ENCODE assay signal across 8 cellular contexts in genomic region chr14:77882098-77882497, GRCh38.
DNase-seq lines count a peak whose midpoint lies in the region; TF ChIP-seq lines count a peak whose summit lies in the region.
"Had no signal": no experiment of that assay in that cellular context is flagged by ENCODE, and none has a peak within 500 bp of the region (broad histone marks: within the 10 kb centered on the region; RNA-seq: fewer than 3 reads in every experiment).

No MANE protein-coding gene starts in this region.

- H3K79me2 ChIP-seq in OCI-LY7 (ENCODE audit: insufficient read depth, low read depth, low read length) = no peaks in the 10 kb centered on the region

- H3K9me3 ChIP-seq in cardiac muscle cell (ENCODE audit: low read depth) = no peaks in the 10 kb centered on the region
- H3K9me3 ChIP-seq in subcutaneous abdominal adipose tissue (ENCODE audit: control insufficient read depth in 5 of 5, low read length in 5 of 5) = no peaks in the 10 kb centered on the region
- no peaks in the 10 kb centered on the region for H3K9me3 ChIP-seq in OCI-LY7 (ENCODE audit: low read length)

- H3K9me2 ChIP-seq in OCI-LY7 (ENCODE audit: insufficient read depth, low read length) = no peaks in the 10 kb centered on the region

- no peaks in the 10 kb centered on the region for H3K36me3 Mint-ChIP-seq in endothelial cell (ENCODE audit: low read depth, unreplicated experiment)

- H3K4me1 ChIP-seq in cardiac muscle cell (ENCODE audit: low read depth) = peaks cover 25% of the 10 kb centered on the region
- H3K4me1 ChIP-seq in subcutaneous abdominal adipose tissue (ENCODE audit: control insufficient read depth in 5 of 5, insufficient read depth in 5 of 5, low read length in 5 of 5) = peaks cover 13 to 47% (median 38%) of the 10 kb centered on the region in 5 donors
- H3K4me1 ChIP-seq in OCI-LY7 (ENCODE audit: insufficient read depth, low read length, poor library complexity, severe bottlenecking) = no peaks in the 10 kb centered on the region

- no peaks in the 10 kb centered on the region for H3K9me3 Mint-ChIP-seq in endothelial cell (ENCODE audit: unreplicated experiment)
- H3K9me3 Mint-ChIP-seq: activated B cell treated with CpG ODN at 0.5 μM for 24 hours had no signal

- H3K36me3 ChIP-seq in cardiac muscle cell (no peaks in the 10 kb centered on the region), subcutaneous abdominal adipose tissue (ENCODE audit: control insufficient read depth in 5 of 5, insufficient read depth in 5 of 5, low read length in 5 of 5) (peaks cover 0 to 4% (median 2%) of the 10 kb centered on the region in 5 donors), OCI-LY7 (ENCODE audit: insufficient read depth, low read length) (no peaks in the 10 kb centered on the region)

- POLR2A ChIA-PET in OCI-LY7 (lab: Charles Lee) = no interaction called here

- H3K4me3 ChIP-seq in cardiac muscle cell (no peak overlapping the region), subcutaneous abdominal adipose tissue (ENCODE audit: low read depth in 1 of 5, low read length in 5 of 5) (no peak overlapping the region), OCI-LY7 (ENCODE audit: low read depth, low read length, poor library complexity, severe bottlenecking) (no peak overlapping the region)

- H3K4me1 Mint-ChIP-seq in endothelial cell (ENCODE audit: unreplicated experiment) = no peaks in the 10 kb centered on the region

- DNase-seq in M059J (ENCODE audit: low read depth) = peak; percentile 23
- peak; percentile 96 for DNase-seq in NCI-H748 (lab: John Stamatoyannopoulos, UW; ENCODE audit: unreplicated experiment)
- peak; percentile 14 to 37 for DNase-seq in cardiac muscle cell (ENCODE audit: low read depth in 1 of 2, low spot score in 1 of 2)
- no peak for DNase-seq in OCI-LY7 (ENCODE audit: low spot score)
- DNase-seq in endothelial cell (ENCODE audit: low spot score) = no peak
- no peak for DNase-seq in hippocampal formation (lab: John Stamatoyannopoulos, UW)
- DNase-seq: activated B cell treated with CpG ODN at 0.5 μM for 24 hours had no signal

- H3K27me3 ChIP-seq in cardiac muscle cell = no peaks in the 10 kb centered on the region
- no peaks in the 10 kb centered on the region for H3K27me3 ChIP-seq in subcutaneous abdominal adipose tissue (ENCODE audit: control insufficient read depth in 5 of 5, insufficient read depth in 4 of 5, low read length in 5 of 5)

- H3K27ac ChIP-seq in cardiac muscle cell (peak overlapping the region; percentile 26), subcutaneous abdominal adipose tissue (ENCODE audit: low read depth, low read length) (peak overlapping the region; percentile 89), OCI-LY7 (ENCODE audit: low read depth, low read length, poor library complexity, severe bottlenecking) (no peak overlapping the region)

- BruUV-seq in OCI-LY7 (replicated peaks; lab: Mats Ljungman, UMichigan) = no TSS peak

- no peak overlapping the region for H2AFZ ChIP-seq in OCI-LY7 (ENCODE audit: low read length)

- no peak overlapping the region for H3K27ac Mint-ChIP-seq in endothelial cell (ENCODE audit: unreplicated experiment)
- H3K27ac Mint-ChIP-seq: activated B cell treated with CpG ODN at 0.5 μM for 24 hours had no signal

- intact Hi-C loops in OCI-LY7 (cut with micrococcal nuclease; ENCODE audit: unreplicated experiment) = no loop called here

- H3K9ac ChIP-seq in subcutaneous abdominal adipose tissue (ENCODE audit: low read length in 5 of 5) = no peak overlapping the region

- H3K27me3 Mint-ChIP-seq in endothelial cell (ENCODE audit: unreplicated experiment) = peaks cover 5% of the 10 kb centered on the region
- H3K27me3 Mint-ChIP-seq: activated B cell treated with CpG ODN at 0.5 μM for 24 hours had no signal

- CTCF ChIA-PET in OCI-LY7 (lab: Charles Lee; ENCODE audit: unreplicated experiment) = no interaction called here

- H3K4me3 Mint-ChIP-seq in endothelial cell (ENCODE audit: unreplicated experiment) = no peak overlapping the region
- H3K4me3 Mint-ChIP-seq: activated B cell treated with CpG ODN at 0.5 μM for 24 hours had no signal

- TF ChIP-seq CTCF in cardiac muscle cell (IDR thresholded peaks at IDR 0.05; ENCODE audit: low read depth, low read length) = no peak
- TF ChIP-seq CTCF in OCI-LY7 (conservative IDR thresholded peaks at IDR 0.05; ENCODE audit: low read length) = no peak
- TF ChIP-seq CTCF in endothelial cell (IDR thresholded peaks at IDR 0.05; ENCODE audit: unreplicated experiment) = no peak

- no peak overlapping the region for H3K4me2 ChIP-seq in OCI-LY7 (ENCODE audit: low read length)

- no peaks in the 10 kb centered on the region for H4K20me1 ChIP-seq in OCI-LY7 (ENCODE audit: insufficient read depth, low read length)

Comparison
In these comparisons a context has a peak if more than half of its experiments do, and no peak if none do; other contexts are left out.
1. DNase-seq: peak in M059J (single experiment), NCI-H748 (single experiment) and cardiac muscle cell (2 of 2); none in OCI-LY7 (single experiment), endothelial cell (single experiment) and hippocampal formation (0 of 2).